ENCODE assay signal across 8 cellular contexts in the genomic region with DNA sequence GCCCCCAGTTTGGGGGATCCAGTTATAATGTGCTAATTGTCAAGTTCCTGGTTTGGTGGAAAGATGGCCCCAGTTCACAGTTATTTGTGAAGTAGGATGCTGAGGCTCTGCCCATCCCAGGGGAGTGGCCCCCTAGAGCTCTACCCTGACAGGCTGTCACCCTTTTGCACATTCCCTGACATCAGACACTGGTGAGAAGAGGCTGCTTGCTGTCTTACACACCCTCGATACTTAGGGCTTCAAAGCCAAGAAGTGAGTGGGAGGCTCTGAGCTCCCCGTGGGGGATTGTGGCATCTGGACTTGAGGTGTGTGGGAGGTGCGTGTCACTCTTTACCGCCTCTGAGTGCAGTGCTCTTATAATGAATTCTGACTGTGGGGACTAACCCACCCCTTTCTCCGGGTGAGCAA.
DNase-seq lines count a peak whose midpoint lies in the region; ATAC-seq lines count a peak whose summit lies in the region.

No MANE protein-coding gene starts in this region.

- peak; percentile 19 for DNase-seq in activated gamma-delta T cell treated with anti-CD3 and anti-CD28 coated beads, Interleukin-2, amount 50 U/mL, for 16 hours (ENCODE audit: low read depth)
- DNase-seq in activated gamma-delta T cell (lab: John Stamatoyannopoulos, UW): no peak
- DNase-seq in activated T-cell treated with anti-CD3 and anti-CD28 coated beads, Interleukin-2, amount 50 U/mL, for 4 hours: peak; percentile 30
- DNase-seq in stimulated activated CD4-positive, alpha-beta T cell treated with anti-CD3 and anti-CD28 coated beads, Interleukin-1b, Interleukin-23, amount 100 ng/mL, for 4 hours (ENCODE audit: low read depth in 2 of 2): peak; percentile 23 to 27
- DNase-seq in DMS79 (lab: John Stamatoyannopoulos, UW): no peak
- DNase-seq in NK-92 treated with Interleukin-12 subunit alpha and Interleukin-12 subunit beta, amount 100 ng/mL, for 24 hours (lab: John Stamatoyannopoulos, UW): no peak
- no peak for DNase-seq in RPMI8226

- H3K4me3 Mint-ChIP-seq in activated T-cell treated with anti-CD3 and anti-CD28 coated beads, Interleukin-2, amount 50 U/mL, for 4 hours: no peak overlapping the region

- peak; percentile 88 for ATAC-seq in HG03103 (IDR thresholded peaks at IDR 0.05; ENCODE audit: low read depth, unreplicated experiment)
- peak; percentile 88 to 89 for ATAC-seq in activated T-cell treated with anti-CD3 and anti-CD28 coated beads, Interleukin-2, amount 50 U/mL, for 4 hours

- peaks cover 39% of the 10 kb centered on the region for H3K4me1 Mint-ChIP-seq in activated T-cell treated with anti-CD3 and anti-CD28 coated beads, Interleukin-2, amount 50 U/mL, for 4 hours (ENCODE audit: low read depth)

- H3K9me3 Mint-ChIP-seq in activated T-cell treated with anti-CD3 and anti-CD28 coated beads, Interleukin-2, amount 50 U/mL, for 4 hours: no peaks in the 10 kb centered on the region

- no peaks in the 10 kb centered on the region for H3K27me3 Mint-ChIP-seq in activated T-cell treated with anti-CD3 and anti-CD28 coated beads, Interleukin-2, amount 50 U/mL, for 4 hours (ENCODE audit: low read depth)

- peaks cover 44% of the 10 kb centered on the region for H3K36me3 Mint-ChIP-seq in activated T-cell treated with anti-CD3 and anti-CD28 coated beads, Interleukin-2, amount 50 U/mL, for 4 hours (ENCODE audit: insufficient read depth)

Comparison
In these comparisons a context has a peak if more than half of its experiments do, and no peak if none do; other contexts are left out.
1. DNase-seq: peak in activated gamma-delta T cell treated with anti-CD3 and anti-CD28 coated beads, Interleukin-2, amount 50 U/mL, for 16 hours (single experiment), activated T-cell treated with anti-CD3 and anti-CD28 coated beads, Interleukin-2, amount 50 U/mL, for 4 hours (single experiment) and stimulated activated CD4-positive, alpha-beta T cell treated with anti-CD3 and anti-CD28 coated beads, Interleukin-1b, Interleukin-23, amount 100 ng/mL, for 4 hours (2 of 2); none in activated gamma-delta T cell (single experiment), DMS79 (single experiment), NK-92 treated with Interleukin-12 subunit alpha and Interleukin-12 subunit beta, amount 100 ng/mL, for 24 hours (single experiment) and RPMI8226 (single experiment).